14 cellular contexts compared by ENCODE assay signal in genomic region chr13:66886248-66886647, GRCh38.
DNase-seq lines count a peak whose midpoint lies in the region; ATAC-seq and TF ChIP-seq lines count a peak whose summit lies in the region.
"Had no signal": no experiment of that assay in that cellular context is flagged by ENCODE, and none has a peak within 500 bp of the region (broad histone marks: within the 10 kb centered on the region; RNA-seq: fewer than 3 reads in every experiment).

No MANE protein-coding gene starts in this region.

- intact Hi-C loops in left lung (cut with DNase I): no loop called here

- no peak overlapping the region for H3K27ac ChIP-seq in left lung
- H3K27ac ChIP-seq: cardiac muscle cell had no signal

- H3K4me1 Mint-ChIP-seq in brain (peaks cover 37% of the 10 kb centered on the region), naive B cell (peaks cover 36 to 53% (median 45%) of the 10 kb centered on the region in 3 donors)
- H3K4me1 Mint-ChIP-seq: CD4-positive, CD25-positive, alpha-beta regulatory T cell had no signal

- H3K4me1 ChIP-seq in left lung: no peaks in the 10 kb centered on the region

- H3K27me3 Mint-ChIP-seq in brain (peaks cover 7% of the 10 kb centered on the region), naive B cell (no peaks in the 10 kb centered on the region)
- H3K27me3 Mint-ChIP-seq: CD4-positive, CD25-positive, alpha-beta regulatory T cell had no signal

- no peak for TF ChIP-seq CTCF in brain (conservative IDR thresholded peaks at IDR 0.05)
- TF ChIP-seq CTCF in left lung (IDR thresholded peaks at IDR 0.05): no peak

- H3K9me3 Mint-ChIP-seq in brain (peaks cover 0 to 8% (median 3%) of the 10 kb centered on the region in 5 experiments), naive B cell (peaks cover under 1 to 6% (median 4%) of the 10 kb centered on the region in 7 donors)

- no peaks in the 10 kb centered on the region for H3K36me3 ChIP-seq in left lung
- H3K36me3 ChIP-seq: cardiac muscle cell had no signal

- DNase-seq in ELF-1 (ENCODE audit: low read depth, low spot score): peak; percentile 3
- DNase-seq in NCI-H146 treated with DMSO at 0.1 percent for 48 hours (lab: John Stamatoyannopoulos, UW; ENCODE audit: unreplicated experiment): peak; percentile 13
- no peak for DNase-seq in naive B cell
- DNase-seq in HPDE6-E6E7 (ENCODE audit: extremely low spot score): no peak
- DNase-seq in activated CD4-positive, CD25-positive, alpha-beta regulatory T cell treated with anti-CD3 and anti-CD28 coated beads, Interleukin-2, amount 50 U/mL, for 72 hours: no peak
- DNase-seq in activated CD4-positive, alpha-beta T cell treated with anti-CD3 and anti-CD28 coated beads for 1 hour: no peak
- no peak for DNase-seq in left lung
- DNase-seq: activated naive CD4-positive, alpha-beta T cell treated with anti-CD3 and anti-CD28 coated beads for 36 hours; CD4-positive, CD25-positive, alpha-beta regulatory T cell; MM.1S had no signal

- no peak for ATAC-seq in naive B cell (ENCODE audit: low read depth in 2 of 2)
- no peak for ATAC-seq in left lung
- ATAC-seq: left lobe of liver had no signal

- H3K4me3 Mint-ChIP-seq in brain (peak overlapping the region in 1 of 5 experiments; percentile 75), naive B cell (peak overlapping the region in 5 of 8 donors; percentile 23 to 71 (median 49))
- H3K4me3 Mint-ChIP-seq: activated naive CD4-positive, alpha-beta T cell treated with anti-CD3 and anti-CD28 coated beads for 36 hours; CD4-positive, CD25-positive, alpha-beta regulatory T cell; neural crest cell had no signal

- H3K27me3 ChIP-seq in left lung: no peaks in the 10 kb centered on the region
- H3K27me3 ChIP-seq: cardiac muscle cell had no signal

- no peaks in the 10 kb centered on the region for H3K9me3 ChIP-seq in left lung

- H3K27ac Mint-ChIP-seq in brain: peak overlapping the region in 4 of 5 experiments; percentile 44 to 87 (median 63)
- peak overlapping the region; percentile 3 to 90 (median 74) for H3K27ac Mint-ChIP-seq in naive B cell
- H3K27ac Mint-ChIP-seq: activated naive CD4-positive, alpha-beta T cell treated with anti-CD3 and anti-CD28 coated beads for 36 hours; CD4-positive, CD25-positive, alpha-beta regulatory T cell had no signal

- H3K36me3 Mint-ChIP-seq in brain (peaks cover under 1% of the 10 kb centered on the region), naive B cell (peaks cover 6 to 7% of the 10 kb centered on the region in 2 donors)
- H3K36me3 Mint-ChIP-seq: CD4-positive, CD25-positive, alpha-beta regulatory T cell had no signal

- no peak overlapping the region for H3K4me3 ChIP-seq in left lung
- H3K4me3 ChIP-seq: cardiac muscle cell had no signal

Comparison
In these comparisons a context has a peak if more than half of its experiments do, and no peak if none do; other contexts are left out.
1. DNase-seq: peak in ELF-1 (single experiment) and NCI-H146 treated with DMSO at 0.1 percent for 48 hours (single experiment); none in naive B cell (single experiment), HPDE6-E6E7 (single experiment), activated CD4-positive, CD25-positive, alpha-beta regulatory T cell treated with anti-CD3 and anti-CD28 coated beads, Interleukin-2, amount 50 U/mL, for 72 hours (single experiment), activated CD4-positive, alpha-beta T cell treated with anti-CD3 and anti-CD28 coated beads for 1 hour (single experiment) and left lung (0 of 2).